In genomic region chr15:100880897-100881242, GRCh38 we compare ENCODE assay signal across 9 cellular contexts. TPM values are rescaled to one million over a fixed set of nuclear protein-coding genes. Genes with fewer than 3 reads are reported as not detected.
A peak's percentile ranks its signal among the peaks of the same experiment; 100 is the strongest.
DNase-seq lines count a peak whose midpoint lies in the region; ATAC-seq and TF ChIP-seq lines count a peak whose summit lies in the region.
"Had no signal": no experiment of that assay in that cellular context is flagged by ENCODE, and none has a peak within 500 bp of the region (broad histone marks: within the 10 kb centered on the region; RNA-seq: fewer than 3 reads in every experiment).

No MANE protein-coding gene starts in this region.

- no peak for ATAC-seq in CD8-positive, alpha-beta T cell
- ATAC-seq in Panc1 (no peak), GM19035 (IDR thresholded peaks at IDR 0.05; ENCODE audit: unreplicated experiment) (no peak), GM18861 (IDR thresholded peaks at IDR 0.05; ENCODE audit: unreplicated experiment) (no peak)

- H3K4me1 Mint-ChIP-seq in CD8-positive, alpha-beta T cell (ENCODE audit: low read depth): peaks cover 6% of the 10 kb centered on the region

- H3K4me1 ChIP-seq in CD8-positive, alpha-beta T cell (ENCODE audit: insufficient read depth, low read length): no peaks in the 10 kb centered on the region
- H3K4me1 ChIP-seq in Panc1 (ENCODE audit: control insufficient read depth, insufficient read depth, low read length) (peaks cover 31% of the 10 kb centered on the region), esophagus squamous epithelium (peaks cover 3 to 33% (median 12%) of the 10 kb centered on the region in 3 donors), neuronal stem cell (ENCODE audit: control insufficient read depth in 2 of 2, insufficient read depth in 1 of 2, low read depth in 1 of 2, low read length in 2 of 2) (peaks cover 0 to 11% of the 10 kb centered on the region in 2 donors)

- intact Hi-C loops in CD8-positive, alpha-beta T cell (cut with DNase I, micrococcal nuclease): no loop called here
- intact Hi-C loops in Panc1 (cut with micrococcal nuclease; ENCODE audit: unreplicated experiment) (no loop called here), esophagus squamous epithelium (cut with DNase I) (no loop called here), dorsolateral prefrontal cortex (cut with DNase I) (no loop called here)

- peak overlapping the region; percentile 43 for H3K4me3 Mint-ChIP-seq in CD8-positive, alpha-beta T cell

- POLR2A ChIA-PET in CD8-positive, alpha-beta T cell (lab: Charles Lee): no interaction called here
- POLR2A ChIA-PET in Panc1 (lab: Charles Lee): no interaction called here

- peaks cover 70% of the 10 kb centered on the region for H3K27me3 Mint-ChIP-seq in CD8-positive, alpha-beta T cell (ENCODE audit: low read depth)

- no peak overlapping the region for H2AK5ac ChIP-seq in neuronal stem cell (ENCODE audit: low read depth, low read length)

- H3K14ac ChIP-seq in neuronal stem cell (ENCODE audit: low read length): no peak overlapping the region

- no peak for TF ChIP-seq CTCF in CD8-positive, alpha-beta T cell (IDR thresholded peaks at IDR 0.05)
- TF ChIP-seq CTCF in Panc1 (IDR thresholded peaks at IDR 0.05) (no peak), esophagus squamous epithelium (IDR thresholded peaks at IDR 0.05) (no peak), dorsolateral prefrontal cortex (IDR thresholded peaks at IDR 0.05 in 54 of 56, conservative IDR thresholded peaks at IDR 0.05 in 2 of 56; ENCODE audit: low read depth in 1 of 56, partially characterized antibody in 56 of 56) (no peak)

- no peaks in the 10 kb centered on the region for H3K79me1 ChIP-seq in neuronal stem cell (ENCODE audit: low read depth, low read length)

- no peak overlapping the region for H3K23ac ChIP-seq in neuronal stem cell (ENCODE audit: low read depth, low read length, poor library complexity)

- no peak overlapping the region for H2BK5ac ChIP-seq in neuronal stem cell (ENCODE audit: low read length)

- BruUV-seq in Panc1 (replicated peaks; lab: Mats Ljungman, UMichigan): no TSS peak

- H2BK12ac ChIP-seq in neuronal stem cell (ENCODE audit: low read length): no peak overlapping the region

- no peak overlapping the region for H3K18ac ChIP-seq in neuronal stem cell (ENCODE audit: low read length)

- in situ Hi-C loops in Panc1 (cut with HindIII; ENCODE audit: low pct_unique_long_range_greater_than_20kb, low sequenced_read_pairs): no loop called here

- TF ChIP-seq POLR2A in esophagus squamous epithelium (IDR thresholded peaks at IDR 0.05): no peak

- H3K9ac ChIP-seq in neuronal stem cell (ENCODE audit: low read depth, low read length, poor library complexity): no peak overlapping the region

- no peak overlapping the region for H3K4ac ChIP-seq in neuronal stem cell (ENCODE audit: low read length)

- no peaks in the 10 kb centered on the region for H3K36me3 Mint-ChIP-seq in CD8-positive, alpha-beta T cell

- H3K27me3 ChIP-seq in CD8-positive, alpha-beta T cell (ENCODE audit: insufficient read depth, low read length): peaks cover 6% of the 10 kb centered on the region
- no peaks in the 10 kb centered on the region for H3K27me3 ChIP-seq in Panc1 (ENCODE audit: control insufficient read depth, insufficient read depth, low read length)
- H3K27me3 ChIP-seq in esophagus squamous epithelium: peaks cover 0 to 65% (median 0%) of the 10 kb centered on the region in 4 donors
- peaks cover 11 to 93% (median 47%) of the 10 kb centered on the region in 3 experiments for H3K27me3 ChIP-seq in neuronal stem cell (ENCODE audit: control insufficient read depth in 3 of 3, insufficient read depth in 3 of 3, low read depth in 1 of 3, low read length in 3 of 3)
- H3K27me3 ChIP-seq in dorsolateral prefrontal cortex: peaks cover 0 to 47% (median 27%) of the 10 kb centered on the region in 45 donors

- no peak overlapping the region for H4K91ac ChIP-seq in neuronal stem cell (ENCODE audit: low read depth, low read length, poor library complexity)

- H3K4me3 ChIP-seq in CD8-positive, alpha-beta T cell (ENCODE audit: low read depth, low read length): no peak overlapping the region
- H3K4me3 ChIP-seq in Panc1 (ENCODE audit: low read depth in 2 of 2, low read length in 2 of 2) (peak overlapping the region; percentile 81), esophagus squamous epithelium (peak overlapping the region; percentile 50 to 83 (median 61)), neuronal stem cell (ENCODE audit: low read length in 2 of 2) (no peak overlapping the region), dorsolateral prefrontal cortex (peak overlapping the region in 23 of 59 donors; percentile 4 to 65 (median 58))

- peak overlapping the region; percentile 56 for H2AFZ ChIP-seq in neuronal stem cell (ENCODE audit: low read length)

- H4K8ac ChIP-seq in neuronal stem cell (ENCODE audit: low read depth, low read length): no peak overlapping the region

- H2BK120ac ChIP-seq in neuronal stem cell (ENCODE audit: low read depth, low read length): no peak overlapping the region

- no peaks in the 10 kb centered on the region for H3K36me3 ChIP-seq in CD8-positive, alpha-beta T cell (ENCODE audit: insufficient read depth, low read length)
- H3K36me3 ChIP-seq in Panc1 (ENCODE audit: control insufficient read depth, insufficient read depth, low read length): peaks cover 6% of the 10 kb centered on the region
- no peaks in the 10 kb centered on the region for H3K36me3 ChIP-seq in esophagus squamous epithelium
- H3K36me3 ChIP-seq in neuronal stem cell (replicated peaks in 1 of 2; ENCODE audit: control insufficient read depth in 2 of 2, insufficient read depth in 2 of 2, low read length in 2 of 2): no peaks in the 10 kb centered on the region

- H3K4me2 ChIP-seq in neuronal stem cell (ENCODE audit: insufficient read depth, low read length, poor library complexity, severe bottlenecking): peak overlapping the region; percentile 95

- CTCF ChIA-PET in CD8-positive, alpha-beta T cell (lab: Charles Lee): no interaction called here
- CTCF ChIA-PET in Panc1 (lab: Charles Lee): no interaction called here

- H3K9me3 ChIP-seq in CD8-positive, alpha-beta T cell (ENCODE audit: low read length): no peaks in the 10 kb centered on the region
- H3K9me3 ChIP-seq in Panc1 (ENCODE audit: control insufficient read depth, insufficient read depth, low read depth, low read length): no peaks in the 10 kb centered on the region
- no peaks in the 10 kb centered on the region for H3K9me3 ChIP-seq in esophagus squamous epithelium
- peaks cover 0 to 5% of the 10 kb centered on the region in 2 donors for H3K9me3 ChIP-seq in neuronal stem cell (replicated peaks in 1 of 2; ENCODE audit: control insufficient read depth in 2 of 2, insufficient read depth in 1 of 2, low read depth in 1 of 2, low read length in 2 of 2)

- H3K27ac Mint-ChIP-seq in CD8-positive, alpha-beta T cell: no peak overlapping the region

- peak overlapping the region; percentile 51 for H2BK15ac ChIP-seq in neuronal stem cell (ENCODE audit: low read length)

- WGBS in esophagus squamous epithelium, 2 donors: 73 to 75% methylated on average over 10 of the region's 10 CpGs
- WGBS in neuronal stem cell (ENCODE audit: extremely low coverage in 2 of 2, insufficient read length in 2 of 2, insufficient replicate concordance in 1 of 2), 2 donors: no CpG with 5 or more reads among the region's 10 CpGs

- H3K9me3 Mint-ChIP-seq in CD8-positive, alpha-beta T cell: no peaks in the 10 kb centered on the region

- H3K27ac ChIP-seq in CD8-positive, alpha-beta T cell (ENCODE audit: low read depth, low read length): no peak overlapping the region
- peak overlapping the region; percentile 84 for H3K27ac ChIP-seq in Panc1 (ENCODE audit: low read length)
- H3K27ac ChIP-seq in esophagus squamous epithelium: peak overlapping the region in 1 of 4 donors; percentile 69
- H3K27ac ChIP-seq in neuronal stem cell (replicated peaks; ENCODE audit: low read length): no peak overlapping the region
- H3K27ac ChIP-seq in dorsolateral prefrontal cortex: no peak overlapping the region

- no peak for DNase-seq in CD8-positive, alpha-beta T cell
- DNase-seq in Panc1 (ENCODE audit: low read depth, low spot score) (no peak), esophagus squamous epithelium (lab: John Stamatoyannopoulos, UW) (no peak), neuronal stem cell (ENCODE audit: low spot score) (no peak), UCSD-AML1 (lab: John Stamatoyannopoulos, UW; ENCODE audit: unreplicated experiment) (no peak), dorsolateral prefrontal cortex (no peak)
- DNase-seq: NCI-H524 treated with DMSO at 0.1 percent for 48 hours had no signal

RNA-seq across cellular contexts. Expression of gene ALDH1A3, which starts 1.2 kb away (rescaled TPM):
- not detected for total RNA-seq in CD8-positive, alpha-beta T cell
- total RNA-seq in Panc1 (2021; ENCODE audit: unreplicated experiment): 143 TPM
- polyA plus RNA-seq in Panc1 (2012; ENCODE audit: insufficient read length): 320 TPM
- 10 to 100 TPM; 31.9 to 63.0 (median 38.1) TPM for total RNA-seq in esophagus squamous epithelium
- 0.52 TPM for polyA plus RNA-seq in neuronal stem cell (2013, experiment 1 of 2)
- polyA plus RNA-seq in neuronal stem cell (2013, experiment 2 of 2): 0.64 TPM
- 10 to 100 TPM in 61 of 120 experiments, 1 to 10 TPM in 59; 2.6 to 21.6 (median 10.1) TPM for total RNA-seq in dorsolateral prefrontal cortex

RNA-seq across cellular contexts. Expression of gene LRRK1, which starts 38.3 kb away (rescaled TPM):
- under 1 TPM; 0.16 to 0.39 TPM for total RNA-seq in CD8-positive, alpha-beta T cell
- 88.0 TPM for total RNA-seq in Panc1 (2021; ENCODE audit: unreplicated experiment)
- 55.0 TPM for polyA plus RNA-seq in Panc1 (2012; ENCODE audit: insufficient read length)
- 10 to 100 TPM in 2 of 4 donors, 1 to 10 TPM in 2; 5.7 to 12.0 (median 10.0) TPM for total RNA-seq in esophagus squamous epithelium
- 0.13 TPM for polyA plus RNA-seq in neuronal stem cell (2013, experiment 1 of 2)
- 0.08 TPM for polyA plus RNA-seq in neuronal stem cell (2013, experiment 2 of 2)
- 10 to 100 TPM; 18.9 to 73.5 (median 38.2) TPM for total RNA-seq in dorsolateral prefrontal cortex

Comparison
In these comparisons a context has a peak if more than half of its experiments do, and no peak if none do; other contexts are left out.
1. H3K4me3 ChIP-seq: peak in Panc1 (2 of 2) and esophagus squamous epithelium (4 of 4); none in CD8-positive, alpha-beta T cell (single experiment) and neuronal stem cell (0 of 2).
2. RNA of gene LRRK1, which starts 38.3 kb away (total RNA-seq): 88.0 TPM in Panc1 (single experiment), 18.9 to 73.5 TPM in dorsolateral prefrontal cortex and 5.7 to 12.0 TPM in esophagus squamous epithelium; 0.16 to 0.39 TPM in CD8-positive, alpha-beta T cell; every median in the first group is over 4 times any median in the second.